18 cellular contexts compared by ENCODE assay signal in the genomic region with DNA sequence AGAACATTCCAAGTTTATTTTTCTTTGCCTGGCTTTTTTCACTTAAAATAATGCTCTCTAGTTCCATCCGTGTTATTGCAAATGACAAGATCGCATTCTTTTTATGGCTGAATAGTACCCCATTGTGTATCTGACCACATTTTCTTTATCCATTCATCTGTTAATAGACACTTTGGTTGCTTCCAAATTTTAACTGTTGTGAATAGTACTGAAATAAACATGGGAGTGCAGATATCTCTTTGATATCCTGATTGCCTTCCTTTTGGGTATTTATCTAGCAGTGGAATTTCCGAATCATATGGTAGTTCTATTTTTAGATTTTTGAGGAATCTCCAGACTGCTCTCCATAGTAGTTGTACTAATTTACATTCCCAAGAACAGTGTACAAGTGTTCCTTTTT.
A peak's percentile ranks its signal among the peaks of the same experiment; 100 is the strongest.
DNase-seq lines count a peak whose midpoint lies in the region; ATAC-seq and TF ChIP-seq lines count a peak whose summit lies in the region.
"Had no signal": no experiment of that assay in that cellular context is flagged by ENCODE, and none has a peak within 500 bp of the region (broad histone marks: within the 10 kb centered on the region; RNA-seq: fewer than 3 reads in every experiment).

No MANE protein-coding gene starts in this region.

- H3K9me3 Mint-ChIP-seq in osteocyte (ENCODE audit: unreplicated experiment), result peaks cover 8% of the 10 kb centered on the region

- in situ Hi-C loops in astrocyte of the cerebellum (cut with HindIII; ENCODE audit: low sequenced_read_pairs), result no loop called here

- DNase-seq in RPMI7951 (ENCODE audit: low read depth), result peak; percentile 30
- peak; percentile 4 for DNase-seq in astrocyte of the cerebellum (ENCODE audit: low read depth)
- peak; percentile 90 for DNase-seq in foreskin melanocyte
- no peak for DNase-seq in osteocyte (ENCODE audit: extremely low spot score, unreplicated experiment)
- no peak for DNase-seq in H4 (ENCODE audit: low spot score)
- DNase-seq in iPS-NIHi7 (ENCODE audit: extremely low spot score), result no peak
- no peak for DNase-seq in NCI-H1436 treated with DMSO at 0.1 percent for 48 hours (lab: John Stamatoyannopoulos, UW)
- DNase-seq: Caco-2; CD4-positive, CD25-positive, alpha-beta regulatory T cell; CD8-positive, alpha-beta T cell; DMS79; GF-D8; GOT3; H7; HCEC 1CT had no signal

- H3K4me3 ChIP-seq in astrocyte of the cerebellum (ENCODE audit: low read depth, low read length), result no peak overlapping the region
- H3K4me3 ChIP-seq: BLaER1 had no signal

- peak overlapping the region; percentile 75 for H3K27ac Mint-ChIP-seq in osteocyte (ENCODE audit: unreplicated experiment)
- H3K27ac Mint-ChIP-seq: B cell; CD4-positive, CD25-positive, alpha-beta regulatory T cell; CD8-positive, alpha-beta T cell had no signal

- peaks cover under 1% of the 10 kb centered on the region for H3K36me3 Mint-ChIP-seq in osteocyte (ENCODE audit: unreplicated experiment)
- H3K36me3 Mint-ChIP-seq: CD4-positive, CD25-positive, alpha-beta regulatory T cell; CD8-positive, alpha-beta T cell had no signal

- peaks cover 16% of the 10 kb centered on the region for H3K4me1 Mint-ChIP-seq in osteocyte (ENCODE audit: unreplicated experiment)
- H3K4me1 Mint-ChIP-seq: B cell; CD4-positive, CD25-positive, alpha-beta regulatory T cell had no signal

- no peak overlapping the region for H3K4me3 Mint-ChIP-seq in osteocyte (ENCODE audit: unreplicated experiment)
- H3K4me3 Mint-ChIP-seq: B cell; CD4-positive, CD25-positive, alpha-beta regulatory T cell; CD8-positive, alpha-beta T cell had no signal

- TF ChIP-seq CTCF in astrocyte of the cerebellum (IDR thresholded peaks at IDR 0.05; ENCODE audit: low read depth, low read length, missing control alignments), result no peak
- TF ChIP-seq CTCF in osteocyte (IDR thresholded peaks at IDR 0.05), result no peak

- H3K27me3 Mint-ChIP-seq in osteocyte (ENCODE audit: unreplicated experiment), result no peaks in the 10 kb centered on the region
- H3K27me3 Mint-ChIP-seq: B cell; CD4-positive, CD25-positive, alpha-beta regulatory T cell had no signal

- no peak for ATAC-seq in HG02970 (IDR thresholded peaks at IDR 0.05; ENCODE audit: low FRiP score, unreplicated experiment)
- ATAC-seq: CD8-positive, alpha-beta T cell had no signal

Comparison
In these comparisons a context has a peak if more than half of its experiments do, and no peak if none do; other contexts are left out.
1. DNase-seq: peak in RPMI7951 (single experiment), astrocyte of the cerebellum (single experiment) and foreskin melanocyte (single experiment); none in osteocyte (single experiment), H4 (single experiment), iPS-NIHi7 (single experiment) and NCI-H1436 treated with DMSO at 0.1 percent for 48 hours (single experiment).